32 cellular contexts compared by ENCODE assay signal in the genomic region with DNA sequence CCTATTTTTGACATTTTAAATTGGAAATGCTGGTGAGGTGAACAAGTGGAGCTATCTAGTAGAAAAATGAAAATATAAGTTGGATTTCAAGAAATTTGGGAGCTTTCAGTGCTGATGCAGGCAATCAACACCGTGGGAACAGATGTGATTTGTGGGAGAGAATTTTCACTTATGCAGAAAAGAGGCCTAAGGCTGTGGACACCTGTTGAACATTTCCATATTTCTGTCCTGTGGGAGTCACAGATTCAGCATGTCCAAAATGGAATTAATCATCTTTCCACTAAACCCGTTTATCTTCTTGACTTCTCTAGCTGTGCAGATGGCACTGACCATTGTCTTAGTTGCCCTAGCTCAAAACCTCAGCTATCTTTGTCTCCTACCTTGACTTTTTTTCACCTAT. TPM values are rescaled to one million over a fixed set of nuclear protein-coding genes. Genes with fewer than 3 reads are reported as not detected.
DNase-seq lines count a peak whose midpoint lies in the region; ATAC-seq and TF ChIP-seq lines count a peak whose summit lies in the region.
"Had no signal": no experiment of that assay in that cellular context is flagged by ENCODE, and none has a peak within 500 bp of the region (broad histone marks: within the 10 kb centered on the region; RNA-seq: fewer than 3 reads in every experiment).

No MANE protein-coding gene starts in this region.

- H3K27ac Mint-ChIP-seq in nephron: no peak overlapping the region
- no peak overlapping the region for H3K27ac Mint-ChIP-seq in neural crest cell (ENCODE audit: unreplicated experiment)
- H3K27ac Mint-ChIP-seq in activated naive CD8-positive, alpha-beta T cell treated with anti-CD3 and anti-CD28 coated beads for 36 hours: no peak overlapping the region
- H3K27ac Mint-ChIP-seq: B cell; CD4-positive, alpha-beta memory T cell; CD4-positive, alpha-beta T cell; CD4-positive, CD25-positive, alpha-beta regulatory T cell; CD8-positive, alpha-beta T cell had no signal

- no peak for DNase-seq in neural crest cell (ENCODE audit: low read depth, low spot score)
- DNase-seq in NCI-H2081 treated with DMSO at 0.1 percent for 48 hours (lab: John Stamatoyannopoulos, UW): no peak
- no peak for DNase-seq in activated naive CD8-positive, alpha-beta T cell treated with anti-CD3 and anti-CD28 coated beads for 36 hours
- DNase-seq: 8988T; ACHN; AML-193; BE2C; C1 segment of cervical spinal cord; Caco-2; Calu3; CD4-positive, alpha-beta memory T cell; CD4-positive, alpha-beta T cell; CD4-positive, CD25-positive, alpha-beta regulatory T cell; CD8-positive, alpha-beta memory T cell; CD8-positive, alpha-beta T cell; COR-L47; DMS 273 treated with DMSO at 0.1 percent for 48 hours; DMS153; DMS53; DMS79; DMS79 treated with DMSO at 0.1 percent for 48 hours; DND-41; EL had no signal

- H3K27me3 Mint-ChIP-seq in nephron (ENCODE audit: low read depth) (peaks cover 24% of the 10 kb centered on the region), neural crest cell (ENCODE audit: low read depth) (peaks cover 31% of the 10 kb centered on the region)
- peaks cover 9% of the 10 kb centered on the region for H3K27me3 Mint-ChIP-seq in activated naive CD8-positive, alpha-beta T cell treated with anti-CD3 and anti-CD28 coated beads for 36 hours

- H3K9me3 ChIP-seq in HEK293 (ENCODE audit: control insufficient read depth, insufficient read depth, low read depth, low read length): no peaks in the 10 kb centered on the region; the same call in 1 of the 2 replicates
- H3K9me3 ChIP-seq: A549, BE2C had no signal

- H3K4me1 Mint-ChIP-seq in nephron (peaks cover 19% of the 10 kb centered on the region), neural crest cell (peaks cover 27% of the 10 kb centered on the region)
- H3K4me1 Mint-ChIP-seq in activated naive CD8-positive, alpha-beta T cell treated with anti-CD3 and anti-CD28 coated beads for 36 hours: peaks cover 25% of the 10 kb centered on the region

- peaks cover 3% of the 10 kb centered on the region for H3K9me3 Mint-ChIP-seq in nephron
- peaks cover 2% of the 10 kb centered on the region for H3K9me3 Mint-ChIP-seq in neural crest cell
- H3K9me3 Mint-ChIP-seq in activated naive CD8-positive, alpha-beta T cell treated with anti-CD3 and anti-CD28 coated beads for 36 hours: peaks cover 8% of the 10 kb centered on the region

- H3K4me3 ChIP-seq in HEK293 (ENCODE audit: low read depth, low read length): no peak overlapping the region
- H3K4me3 ChIP-seq: A549; BLaER1; BLaER1 treated with 17β-estradiol and CSF1 and Interleukin-3, amounts not matched to agents 10 nM and 100 nM had no signal

- H3K4me3 Mint-ChIP-seq in nephron (peak overlapping the region in 2 of 3 experiments; percentile 35 to 37), neural crest cell (peak overlapping the region; percentile 28)
- no peak overlapping the region for H3K4me3 Mint-ChIP-seq in activated naive CD8-positive, alpha-beta T cell treated with anti-CD3 and anti-CD28 coated beads for 36 hours
- H3K4me3 Mint-ChIP-seq: B cell; CD4-positive, alpha-beta memory T cell; CD8-positive, alpha-beta T cell had no signal

- no peak overlapping the region for H3K27ac ChIP-seq in HEK293 (ENCODE audit: extremely low read depth, low read depth, low read length)
- H3K27ac ChIP-seq: 22Rv1; A549; BLaER1; BLaER1 treated with 17β-estradiol and CSF1 and Interleukin-3, amounts not matched to agents 10 nM and 100 nM; C4-2B had no signal

- CTCF ChIA-PET in HEK293 (lab: Yijun Ruan, JAX): interaction anchor here (0.6 kb wide), 1 partner anchor 498 kb away, joined by 4 read pairs; no protein-coding TSS in a partner anchor

- H3K36me3 Mint-ChIP-seq in nephron (ENCODE audit: low read depth) (peaks cover 4% of the 10 kb centered on the region), neural crest cell (ENCODE audit: low read depth) (peaks cover 4% of the 10 kb centered on the region)
- peaks cover 16% of the 10 kb centered on the region for H3K36me3 Mint-ChIP-seq in activated naive CD8-positive, alpha-beta T cell treated with anti-CD3 and anti-CD28 coated beads for 36 hours

- H3K4me1 ChIP-seq in HEK293 (ENCODE audit: control insufficient read depth, insufficient read depth, low read length): peaks cover 6% of the 10 kb centered on the region; the same call in 1 of the 2 replicates
- H3K4me1 ChIP-seq: Caco-2 had no signal

- POLR2A ChIA-PET in HEK293 (lab: Yijun Ruan, JAX): no interaction called here

- ATAC-seq in GM21737 (IDR thresholded peaks at IDR 0.05; ENCODE audit: unreplicated experiment): no peak
- ATAC-seq: A549; CD8-positive, alpha-beta T cell had no signal

- TF ChIP-seq CTCF in HEK293 (tag by site-specific recombination; IDR thresholded peaks at IDR 0.05) (no peak), nephron (IDR thresholded peaks at IDR 0.05; ENCODE audit: unreplicated experiment in 3 of 3) (no peak), neural crest cell (conservative IDR thresholded peaks at IDR 0.05) (no peak)

- peaks cover 0 to 2% of the 10 kb centered on the region in 2 experiments; a peak in 1 of 3 replicates for H3K36me3 ChIP-seq in HEK293 (ENCODE audit: control insufficient read depth in 2 of 2, insufficient read depth in 1 of 2, low read length in 2 of 2)

TF ChIP-seq in HEK293, 187 proteins besides CTCF, POLR2A, EP300 and RAD21:
- TF ChIP-seq SCRT1 (tag by site-specific recombination; IDR thresholded peaks at IDR 0.05; ENCODE audit: borderline replicate concordance): peak; percentile 59; the same call in 1 of the 2 replicates
- no peak for TF ChIP-seq ZNF629 (tag by site-specific recombination; IDR thresholded peaks at IDR 0.05)
- no peak for TF ChIP-seq GLI4 (tag by site-specific recombination; IDR thresholded peaks at IDR 0.05)
- TF ChIP-seq FEZF1 (tag by site-specific recombination; IDR thresholded peaks at IDR 0.05): no peak
- TF ChIP-seq, protein P1, sequence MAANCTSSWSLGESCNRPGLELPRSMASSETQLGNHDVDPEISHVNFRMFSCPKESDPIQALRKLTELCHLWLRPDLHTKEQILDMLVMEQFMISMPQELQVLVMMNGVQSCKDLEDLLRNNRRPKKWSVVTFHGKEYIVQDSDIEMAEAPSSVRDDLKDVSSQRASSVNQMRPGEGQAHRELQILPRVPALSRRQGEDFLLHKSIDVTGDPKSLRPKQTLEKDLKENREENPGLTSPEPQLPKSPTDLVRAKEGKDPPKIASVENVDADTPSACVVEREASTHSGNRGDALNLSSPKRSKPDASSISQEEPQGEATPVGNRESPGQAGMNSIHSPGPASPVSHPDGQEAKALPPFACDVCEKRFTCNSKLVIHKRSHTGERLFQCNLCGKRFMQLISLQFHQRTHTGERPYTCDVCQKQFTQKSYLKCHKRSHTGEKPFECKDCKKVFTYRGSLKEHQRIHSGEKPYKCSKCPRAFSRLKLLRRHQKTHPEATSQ (tag by site-specific recombination; IDR thresholded peaks at IDR 0.05): no peak
- peak; percentile 60; the same call in 1 of the 2 replicates for TF ChIP-seq SCRT2 (tag by site-specific recombination; IDR thresholded peaks at IDR 0.05)
- TF ChIP-seq, protein P2, sequence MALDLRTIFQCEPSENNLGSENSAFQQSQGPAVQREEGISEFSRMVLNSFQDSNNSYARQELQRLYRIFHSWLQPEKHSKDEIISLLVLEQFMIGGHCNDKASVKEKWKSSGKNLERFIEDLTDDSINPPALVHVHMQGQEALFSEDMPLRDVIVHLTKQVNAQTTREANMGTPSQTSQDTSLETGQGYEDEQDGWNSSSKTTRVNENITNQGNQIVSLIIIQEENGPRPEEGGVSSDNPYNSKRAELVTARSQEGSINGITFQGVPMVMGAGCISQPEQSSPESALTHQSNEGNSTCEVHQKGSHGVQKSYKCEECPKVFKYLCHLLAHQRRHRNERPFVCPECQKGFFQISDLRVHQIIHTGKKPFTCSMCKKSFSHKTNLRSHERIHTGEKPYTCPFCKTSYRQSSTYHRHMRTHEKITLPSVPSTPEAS (tag by site-specific recombination; IDR thresholded peaks at IDR 0.05): no peak

RNA-seq across cellular contexts. Expression of gene GPATCH2L, which starts 2.5 kb away (rescaled TPM):
- 67.1 and 73.1 TPM in 2 replicates for total RNA-seq in neural crest cell
- 10 to 100 TPM; 32.0 to 36.1 TPM for total RNA-seq in activated naive CD8-positive, alpha-beta T cell treated with anti-CD3 and anti-CD28 coated beads for 36 hours
